ENCODE assay signal across 16 cellular contexts in the genomic region with DNA sequence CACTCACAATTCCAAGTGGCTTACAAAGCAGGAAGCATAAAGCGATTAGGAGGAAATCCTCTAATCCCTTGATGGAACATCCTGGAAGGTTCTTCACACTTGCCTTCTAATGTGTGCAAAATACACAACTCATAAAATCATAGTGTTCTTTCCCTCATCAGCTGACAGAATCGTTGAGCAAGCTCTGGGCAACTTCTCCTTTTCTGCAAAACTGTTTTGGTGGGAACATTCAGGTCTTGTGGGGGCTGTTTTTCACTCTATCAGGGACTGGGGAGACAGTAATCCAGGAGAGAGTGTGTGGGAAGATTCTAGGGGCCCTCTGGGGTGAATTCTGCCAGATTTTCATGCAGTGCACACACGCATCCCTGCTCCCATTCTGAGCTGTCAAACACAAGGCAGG. TPM values are rescaled to one million over a fixed set of nuclear protein-coding genes. Genes with fewer than 3 reads are reported as not detected.
DNase-seq lines count a peak whose midpoint lies in the region; ATAC-seq, FAIRE-seq and TF ChIP-seq lines count a peak whose summit lies in the region.
"Had no signal": no experiment of that assay in that cellular context is flagged by ENCODE, and none has a peak within 500 bp of the region (broad histone marks: within the 10 kb centered on the region; RNA-seq: fewer than 3 reads in every experiment).

No MANE protein-coding gene starts in this region.

- DNase-seq in GM12891 (ENCODE audit: insufficient read length, low spot score) = no peak
- DNase-seq in NOMO-1 treated with dmso at 0.1 percent for 144 hours (lab: John Stamatoyannopoulos, UW; ENCODE audit: unreplicated experiment) = peak; percentile 52
- no peak for DNase-seq in stimulated activated naive B cell treated with anti-CD40 and anti-IgM and Interleukin-4, amounts not matched to agents 10 μg/mL and 1 μg/mL and 100 μg/mL, for 72 hours
- DNase-seq in H9 = no peak
- DNase-seq in suprapubic skin (ENCODE audit: low spot score in 2 of 2) = no peak
- no peak for DNase-seq in DMS153 (lab: John Stamatoyannopoulos, UW)
- DNase-seq: activated CD8-positive, alpha-beta memory T cell treated with anti-CD3 and anti-CD28 coated beads, Interleukin-2, amount 50 U/mL, for 4 hours; central memory CD4-positive, alpha-beta T cell; H7; NCI-H2107; stimulated activated naive CD8-positive, alpha-beta T cell treated with anti-CD3 and anti-CD28 coated beads, Interleukin-15, amount 100 ng/mL, for 72 hours had no signal

- no peaks in the 10 kb centered on the region for H3K79me2 ChIP-seq in H9 (ENCODE audit: insufficient read depth, low read length)

- H3K23me2 ChIP-seq in H9 (ENCODE audit: insufficient read length, low read depth, low read length, poor library complexity, severe bottlenecking) = no peaks in the 10 kb centered on the region

- WGBS in gastroesophageal sphincter (ENCODE audit: low coverage in 1 of 2), 2 donors = 44% methylated on average over 3 of the region's 3 CpGs; no CpG with 5 or more reads in 1 of the 2 donors
- no CpG with 5 or more reads among the region's 3 CpGs for WGBS in H9 (ENCODE audit: extremely low coverage, insufficient read length, low lambda C conversion rate)
- 77% methylated on average over 3 of the region's 3 CpGs for WGBS in suprapubic skin

- no peak overlapping the region for H4K91ac ChIP-seq in H9 (ENCODE audit: insufficient read length, low read depth, low read length)

- H2BK15ac ChIP-seq in H9 (ENCODE audit: low read depth, low read length) = no peak overlapping the region

- peak overlapping the region; percentile 47 for H3K27ac Mint-ChIP-seq in stimulated activated naive B cell treated with anti-CD40 and anti-IgM and Interleukin-4, amounts not matched to agents 10 μg/mL and 1 μg/mL and 100 μg/mL, for 72 hours
- H3K27ac Mint-ChIP-seq in H9 = no peak overlapping the region
- H3K27ac Mint-ChIP-seq: activated naive CD4-positive, alpha-beta T cell treated with anti-CD3 and anti-CD28 coated beads, Interleukin-2, amount 50 U/mL, for 72 hours; stimulated activated naive CD8-positive, alpha-beta T cell treated with anti-CD3 and anti-CD28 coated beads, Interleukin-15, amount 100 ng/mL, for 72 hours had no signal

- peak; percentile 16 for FAIRE-seq in GM12891 (lab: Jason Lieb, UNC)

- H3K27me3 ChIP-seq in gastroesophageal sphincter = no peaks in the 10 kb centered on the region
- H3K27me3 ChIP-seq in H9 (ENCODE audit: insufficient read depth, low read length) = no peaks in the 10 kb centered on the region
- no peaks in the 10 kb centered on the region for H3K27me3 ChIP-seq in suprapubic skin

- no peak overlapping the region for H3K4ac ChIP-seq in H9 (ENCODE audit: low read depth, low read length)

- H3K14ac ChIP-seq in H9 (ENCODE audit: insufficient read depth, low read length) = no peak overlapping the region

- no peak overlapping the region for H2AK5ac ChIP-seq in H9 (ENCODE audit: insufficient read length, low read length)

- TF ChIP-seq CTCF in gastroesophageal sphincter (IDR thresholded peaks at IDR 0.05) (no peak), H9 (conservative IDR thresholded peaks at IDR 0.05) (no peak), suprapubic skin (IDR thresholded peaks at IDR 0.05) (no peak)

- no peaks in the 10 kb centered on the region for H4K20me1 ChIP-seq in H9 (ENCODE audit: control insufficient read depth, insufficient read depth, insufficient read length)

- no peaks in the 10 kb centered on the region for H3K9me3 Mint-ChIP-seq in stimulated activated naive B cell treated with anti-CD40 and anti-IgM and Interleukin-4, amounts not matched to agents 10 μg/mL and 1 μg/mL and 100 μg/mL, for 72 hours
- no peaks in the 10 kb centered on the region for H3K9me3 Mint-ChIP-seq in H9
- H3K9me3 Mint-ChIP-seq: activated naive CD4-positive, alpha-beta T cell treated with anti-CD3 and anti-CD28 coated beads, Interleukin-2, amount 50 U/mL, for 72 hours; stimulated activated naive CD8-positive, alpha-beta T cell treated with anti-CD3 and anti-CD28 coated beads, Interleukin-15, amount 100 ng/mL, for 72 hours had no signal

- H3K4me3 Mint-ChIP-seq in stimulated activated naive B cell treated with anti-CD40 and anti-IgM and Interleukin-4, amounts not matched to agents 10 μg/mL and 1 μg/mL and 100 μg/mL, for 72 hours = no peak overlapping the region
- H3K4me3 Mint-ChIP-seq in H9 = no peak overlapping the region
- H3K4me3 Mint-ChIP-seq: stimulated activated naive CD8-positive, alpha-beta T cell treated with anti-CD3 and anti-CD28 coated beads, Interleukin-15, amount 100 ng/mL, for 72 hours had no signal

- ATAC-seq in gastroesophageal sphincter (no peak), HG02970 (IDR thresholded peaks at IDR 0.05; ENCODE audit: low FRiP score, unreplicated experiment) (no peak)
- ATAC-seq in stimulated activated naive B cell treated with anti-CD40 and anti-IgM and Interleukin-4, amounts not matched to agents 10 μg/mL and 1 μg/mL and 100 μg/mL, for 72 hours (replicated peaks) = no peak
- ATAC-seq: activated CD4-positive, CD25-positive, alpha-beta regulatory T cell treated with anti-CD3 and anti-CD28 coated beads, Interleukin-2, amount 50 U/mL, for 24 hours; activated naive CD4-positive, alpha-beta T cell treated with anti-CD3 and anti-CD28 coated beads, Interleukin-2, amount 50 U/mL, for 72 hours; left colon; stimulated activated naive CD8-positive, alpha-beta T cell treated with anti-CD3 and anti-CD28 coated beads, Interleukin-15, amount 100 ng/mL, for 72 hours had no signal

- TF ChIP-seq EP300 in gastroesophageal sphincter (IDR thresholded peaks at IDR 0.05) = no peak
- no peak for TF ChIP-seq EP300 in suprapubic skin (IDR thresholded peaks at IDR 0.05)

- H3K27me3 Mint-ChIP-seq in stimulated activated naive B cell treated with anti-CD40 and anti-IgM and Interleukin-4, amounts not matched to agents 10 μg/mL and 1 μg/mL and 100 μg/mL, for 72 hours = no peaks in the 10 kb centered on the region
- peaks cover 2% of the 10 kb centered on the region; the same call in 1 of the 2 replicates for H3K27me3 Mint-ChIP-seq in H9 (ENCODE audit: low read depth)

- H3K9ac ChIP-seq in H9 (ENCODE audit: extremely low read depth, insufficient read length, low read length) = no peak overlapping the region

- peaks cover 47 to 81% of the 10 kb centered on the region in 2 donors for H3K4me1 Mint-ChIP-seq in stimulated activated naive B cell treated with anti-CD40 and anti-IgM and Interleukin-4, amounts not matched to agents 10 μg/mL and 1 μg/mL and 100 μg/mL, for 72 hours
- H3K4me1 Mint-ChIP-seq in H9 = peaks cover 17 to 20% of the 10 kb centered on the region in 2 experiments
- H3K4me1 Mint-ChIP-seq: stimulated activated naive CD8-positive, alpha-beta T cell treated with anti-CD3 and anti-CD28 coated beads, Interleukin-15, amount 100 ng/mL, for 72 hours had no signal

- H3K4me3 ChIP-seq in gastroesophageal sphincter (no peak overlapping the region), suprapubic skin (no peak overlapping the region)

- no peak overlapping the region for H3K23ac ChIP-seq in H9 (ENCODE audit: insufficient read length, low read depth, low read length)

- H3T11ph ChIP-seq in H9 (ENCODE audit: low read length) = no peak overlapping the region

- H3K4me1 ChIP-seq in gastroesophageal sphincter = peaks cover 9 to 94% (median 26%) of the 10 kb centered on the region in 3 donors
- H3K4me1 ChIP-seq in H9 (ENCODE audit: insufficient read depth, low read length) = 0 out of 2 replicates have a peak, but pooled peaks cover 2% of the 10 kb centered on the region
- H3K4me1 ChIP-seq in suprapubic skin = peaks cover 11% of the 10 kb centered on the region

- H3K27ac ChIP-seq in gastroesophageal sphincter (peak overlapping the region; percentile 36 to 74 (median 70)), H9 (ENCODE audit: insufficient read length, low read depth, low read length) (no peak overlapping the region), suprapubic skin (no peak overlapping the region)

- no peak overlapping the region for H2BK120ac ChIP-seq in H9 (ENCODE audit: low read depth, low read length, poor library complexity, severe bottlenecking)

- no peak overlapping the region for H4K8ac ChIP-seq in H9 (replicated peaks; ENCODE audit: insufficient read length, low read depth, low read length)

- no peaks in the 10 kb centered on the region for H3K36me3 Mint-ChIP-seq in stimulated activated naive B cell treated with anti-CD40 and anti-IgM and Interleukin-4, amounts not matched to agents 10 μg/mL and 1 μg/mL and 100 μg/mL, for 72 hours
- H3K36me3 Mint-ChIP-seq in H9 (ENCODE audit: insufficient read depth in 1 of 3, low read depth in 3 of 3) = no peaks in the 10 kb centered on the region
- H3K36me3 Mint-ChIP-seq: activated naive CD4-positive, alpha-beta T cell treated with anti-CD3 and anti-CD28 coated beads, Interleukin-2, amount 50 U/mL, for 72 hours had no signal

- H2BK5ac ChIP-seq in H9 (ENCODE audit: insufficient read length, low read length) = no peak overlapping the region

- H2BK12ac ChIP-seq in H9 (ENCODE audit: insufficient read length, low read depth, low read length) = no peak overlapping the region

- no peak overlapping the region for H2BK20ac ChIP-seq in H9 (ENCODE audit: low read depth, low read length, poor library complexity, severe bottlenecking)

- H3K4me2 ChIP-seq in H9 (ENCODE audit: insufficient read depth, insufficient read length, low read length) = no peak overlapping the region

- no peaks in the 10 kb centered on the region for H3K79me1 ChIP-seq in H9 (ENCODE audit: insufficient read depth, low read depth, low read length, poor library complexity, severe bottlenecking)

- H2AFZ ChIP-seq in H9 (ENCODE audit: low read length) = no peak overlapping the region

- H3K18ac ChIP-seq in H9 (ENCODE audit: insufficient read length, low read depth, low read length) = no peak overlapping the region

- H4K5ac ChIP-seq in H9 (ENCODE audit: insufficient read length, low read depth, low read length) = no peak overlapping the region

- H3K36me3 ChIP-seq in gastroesophageal sphincter (peaks cover 0 to 19% of the 10 kb centered on the region in 2 donors), suprapubic skin (no peaks in the 10 kb centered on the region)

- no peak for TF ChIP-seq POLR2A in GM12891 (IDR thresholded peaks at IDR 0.05; ENCODE audit: low read depth, low read length)
- no peak for TF ChIP-seq POLR2A in gastroesophageal sphincter (IDR thresholded peaks at IDR 0.05)
- no peak for TF ChIP-seq POLR2A in suprapubic skin (IDR thresholded peaks at IDR 0.05)

- no peaks in the 10 kb centered on the region for H3K9me3 ChIP-seq in gastroesophageal sphincter
- H3K9me3 ChIP-seq in H9 (ENCODE audit: control insufficient read depth, low read depth, low read length) = no peaks in the 10 kb centered on the region
- no peaks in the 10 kb centered on the region for H3K9me3 ChIP-seq in suprapubic skin

- H3K56ac ChIP-seq in H9 (ENCODE audit: insufficient read length, low read depth, low read length) = no peak overlapping the region

TF ChIP-seq in GM12891, 5 proteins besides CTCF, POLR2A, EP300 and RAD21:
- TF ChIP-seq PAX5 (IDR thresholded peaks at IDR 0.05; ENCODE audit: insufficient read depth, low read length, severe bottlenecking) (no peak), POU2F2 (IDR thresholded peaks at IDR 0.05; ENCODE audit: low read depth, low read length) (no peak)

RNA-seq across cellular contexts. Expression of a gene that starts 53.2 kb away (rescaled TPM):
- 0.01 TPM for polyA plus RNA-seq in GM12891 (2012; ENCODE audit: low read depth, missing spikeins)
- total RNA-seq in gastroesophageal sphincter (100 to 1,000 TPM; 156 to 408 (median 278) TPM), H9 (2021) (2.4 and 3.3 TPM in 2 replicates), suprapubic skin (1 to 10 TPM; 2.9 to 4.6 (median 4.2) TPM)
- total RNA-seq: activated naive CD4-positive, alpha-beta T cell treated with anti-CD3 and anti-CD28 coated beads, Interleukin-2, amount 50 U/mL, for 72 hours had no signal

Comparison
In these comparisons a context has a peak if more than half of its experiments do, and no peak if none do; other contexts are left out.
1. H3K27ac ChIP-seq: peak in gastroesophageal sphincter (4 of 4); none in H9 (single experiment) and suprapubic skin (single experiment).
2. RNA of a gene that starts 53.2 kb away (total RNA-seq): 156 to 408 TPM in gastroesophageal sphincter; 2.9 to 4.6 TPM in suprapubic skin and 2.4 to 3.3 TPM in H9; every median in the first group is over 10 times any median in the second.